ENCODE assay signal across 11 cellular contexts in genomic region chr6:28808383-28808782, GRCh38.
A peak's percentile ranks its signal among the peaks of the same experiment; 100 is the strongest.
DNase-seq lines count a peak whose midpoint lies in the region; ATAC-seq, FAIRE-seq and TF ChIP-seq lines count a peak whose summit lies in the region.
"Had no signal": no experiment of that assay in that cellular context is flagged by ENCODE, and none has a peak within 500 bp of the region (broad histone marks: within the 10 kb centered on the region; RNA-seq: fewer than 3 reads in every experiment).

No MANE protein-coding gene starts in this region.

- H3K4me2 ChIP-seq in GM23248 (ENCODE audit: unreplicated experiment), result peak overlapping the region; percentile 94
- H3K4me2 ChIP-seq in K562 (ENCODE audit: insufficient read depth, low read length), result peak overlapping the region; percentile 86
- H3K4me2 ChIP-seq in neural progenitor cell, result peak overlapping the region; percentile 80

- peak overlapping the region; percentile 73 for H3K4me3 ChIP-seq in GM23248
- peak overlapping the region; percentile 52 for H3K4me3 ChIP-seq in K562
- peak overlapping the region; percentile 54 for H3K4me3 ChIP-seq in neural progenitor cell
- H3K4me3 ChIP-seq: suprapubic skin had no signal

- H3K4me1 Mint-ChIP-seq in neural progenitor cell, result peaks cover 22% of the 10 kb centered on the region

- H3K27ac Mint-ChIP-seq in neural progenitor cell, result no peak overlapping the region

- CTCF ChIA-PET in K562 (lab: Yijun Ruan, JAX; ENCODE audit: low intra/inter-chr PET ratio), result no interaction called here

- H3K27ac ChIP-seq in GM23248 (no peak overlapping the region), K562 (ENCODE audit: extremely low read depth, low read depth, low read length) (peak overlapping the region; percentile 25), neural progenitor cell (no peak overlapping the region)
- H3K27ac ChIP-seq: suprapubic skin had no signal

- no peak for FAIRE-seq in K562 (lab: Jason Lieb, UNC)

- TF ChIP-seq POLR2A in K562 (conservative IDR thresholded peaks at IDR 0.05), result no peak

- no peaks in the 10 kb centered on the region for H3K9me1 ChIP-seq in K562 (ENCODE audit: control insufficient read depth, insufficient read depth, low read length)

- no peak for DNase-seq in GM23248
- DNase-seq in NCI-H69 (lab: John Stamatoyannopoulos, UW), result peak; percentile 16
- DNase-seq in K562 (ENCODE audit: extremely low read depth in 1 of 4, low spot score in 3 of 4), result peak in 1 of 4 experiments; percentile 68
- DNase-seq in neural progenitor cell (ENCODE audit: low spot score), result no peak
- DNase-seq in NCI-H2029 treated with DMSO at 0.1 percent for 48 hours (lab: John Stamatoyannopoulos, UW), result no peak
- no peak for DNase-seq in epidermal melanocyte (ENCODE audit: insufficient read length, low spot score)
- DNase-seq: effector CD8-positive, alpha-beta T cell; NCI-H1436 had no signal

- peaks cover 75% of the 10 kb centered on the region for H3K27me3 Mint-ChIP-seq in neural progenitor cell (ENCODE audit: insufficient read depth, low read depth)

- in situ Hi-C loops in GM23248 (cut with MboI) (no loop called here), K562 (cut with MboI) (no loop called here)

- TF ChIP-seq EP300 in K562 (IDR thresholded peaks at IDR 0.05; ENCODE audit: low read length), result no peak

- H3K9ac ChIP-seq in GM23248 (no peak overlapping the region), K562 (ENCODE audit: insufficient read depth in 1 of 2, low read depth in 2 of 2, low read length in 2 of 2) (peak overlapping the region; percentile 38 to 86), neural progenitor cell (no peak overlapping the region)

- H3K27me3 ChIP-seq in GM23248 (replicated peaks; ENCODE audit: insufficient read depth) (peaks cover 60% of the 10 kb centered on the region), K562 (ENCODE audit: control insufficient read depth in 2 of 2, insufficient read depth in 2 of 2, low read length in 2 of 2) (no peaks in the 10 kb centered on the region), neural progenitor cell (peaks cover 100% of the 10 kb centered on the region)

- 0 out of 2 replicates have a peak, but pooled peaks cover 11% of the 10 kb centered on the region for H3K4me1 ChIP-seq in GM23248 (ENCODE audit: insufficient read depth)
- H3K4me1 ChIP-seq in K562 (replicated peaks in 1 of 2; ENCODE audit: control insufficient read depth in 2 of 2, insufficient read depth in 2 of 2, low read length in 2 of 2), result peaks cover 11 to 12% of the 10 kb centered on the region in 2 experiments; a peak in 4 of 5 replicates
- H3K4me1 ChIP-seq in neural progenitor cell, result peaks cover 8% of the 10 kb centered on the region
- H3K4me1 ChIP-seq: suprapubic skin had no signal

- no peaks in the 10 kb centered on the region for H3K9me3 ChIP-seq in GM23248 (ENCODE audit: low read depth)
- no peaks in the 10 kb centered on the region for H3K9me3 ChIP-seq in K562 (replicated peaks; ENCODE audit: control insufficient read depth, insufficient read depth, low read depth, low read length)
- H3K9me3 ChIP-seq in neural progenitor cell (ENCODE audit: low read depth), result no peaks in the 10 kb centered on the region
- H3K9me3 ChIP-seq: suprapubic skin had no signal

- no peaks in the 10 kb centered on the region for H3K36me3 Mint-ChIP-seq in neural progenitor cell

- ATAC-seq in K562 (peak; percentile 43), HG02840 (IDR thresholded peaks at IDR 0.05; ENCODE audit: low FRiP score, unreplicated experiment) (no peak), GM21528 (IDR thresholded peaks at IDR 0.05; ENCODE audit: low FRiP score, unreplicated experiment) (no peak)

- POLR2A ChIA-PET in K562 (lab: Yijun Ruan, JAX), result interaction anchor here (0.6 to 2.2 kb wide), 6 partner anchors 9 to 1227 kb away, joined by 3 to 13 read pairs (median 6); no protein-coding TSS in a partner anchor

- H3F3A ChIP-seq in GM23248 (ENCODE audit: insufficient read depth), result no peaks in the 10 kb centered on the region
- H3F3A ChIP-seq in neural progenitor cell (ENCODE audit: low read depth), result peaks cover 7% of the 10 kb centered on the region

- BruUV-seq in K562 (replicated peaks; lab: Mats Ljungman, UMichigan), result no TSS peak

- H3K9me3 Mint-ChIP-seq in neural progenitor cell, result peaks cover 15% of the 10 kb centered on the region

- peak overlapping the region; percentile 74 for H3K4me3 Mint-ChIP-seq in neural progenitor cell

- no peaks in the 10 kb centered on the region for H3K36me3 ChIP-seq in GM23248 (ENCODE audit: low read depth)
- H3K36me3 ChIP-seq in K562 (ENCODE audit: control insufficient read depth, insufficient read depth, low read length), result no peaks in the 10 kb centered on the region
- H3K36me3 ChIP-seq in neural progenitor cell, result no peaks in the 10 kb centered on the region
- H3K36me3 ChIP-seq: suprapubic skin had no signal

- no peak for TF ChIP-seq RAD21 in K562 (CRISPR knock-in tag; conservative IDR thresholded peaks at IDR 0.05 in 1 of 2, IDR thresholded peaks at IDR 0.05 in 1 of 2)

- H3K9me2 ChIP-seq in GM23248 (ENCODE audit: insufficient read depth), result no peaks in the 10 kb centered on the region

- H2AFZ ChIP-seq in GM23248 (peak overlapping the region; percentile 67), K562 (ENCODE audit: low read depth, low read length) (peak overlapping the region; percentile 77), neural progenitor cell (replicated peaks) (no peak overlapping the region)

- intact Hi-C loops in K562 (cut with micrococcal nuclease), result loop anchor here (2.0 kb wide), 1 partner anchor 30 kb away; no protein-coding TSS in a partner anchor

- TF ChIP-seq CTCF in K562 (IDR thresholded peaks at IDR 0.05 in 2 of 3, conservative IDR thresholded peaks at IDR 0.05 in 1 of 3; ENCODE audit: insufficient read depth in 2 of 3, low read depth in 1 of 3, low read length in 3 of 3) (no peak), neural progenitor cell (IDR thresholded peaks at IDR 0.05) (no peak)

- H4K20me1 ChIP-seq in GM23248 (ENCODE audit: insufficient read depth), result no peaks in the 10 kb centered on the region
- H4K20me1 ChIP-seq in K562 (replicated peaks; ENCODE audit: control insufficient read depth, insufficient read depth, low read length), result no peaks in the 10 kb centered on the region
- peaks cover 53% of the 10 kb centered on the region for H4K20me1 ChIP-seq in neural progenitor cell (ENCODE audit: low read depth)

- 13% methylated on average over 13 of the region's 13 CpGs for WGBS in GM23248 (ENCODE audit: low coverage in 1 of 2, low lambda C conversion rate in 2 of 2, missing lambda C conversion rate in 2 of 2), 2 experiments
- WGBS in K562 (ENCODE audit: insufficient coverage, low coverage, missing lambda C conversion rate), result 3% methylated on average over 13 of the region's 13 CpGs

- no peaks in the 10 kb centered on the region for H3K79me2 ChIP-seq in GM23248 (ENCODE audit: insufficient read depth)
- no peaks in the 10 kb centered on the region for H3K79me2 ChIP-seq in K562 (ENCODE audit: control insufficient read depth, insufficient read depth, low read length)
- H3K79me2 ChIP-seq in neural progenitor cell (ENCODE audit: low read depth), result no peaks in the 10 kb centered on the region

TF ChIP-seq in K562, 482 proteins besides CTCF, POLR2A, EP300 and RAD21 (continues in another document):
- no peak for TF ChIP-seq TSHZ1 (CRISPR knock-in tag; IDR thresholded peaks at IDR 0.05)
- no peak for TF ChIP-seq CEBPG (CRISPR knock-in tag; IDR thresholded peaks at IDR 0.05)
- no peak for TF ChIP-seq CEBPG (tag; conservative IDR thresholded peaks at IDR 0.05 in 1 of 2, IDR thresholded peaks at IDR 0.05 in 1 of 2)
- no peak for TF ChIP-seq HSF4 (CRISPR knock-in tag; IDR thresholded peaks at IDR 0.05; ENCODE audit: borderline replicate concordance)
- TF ChIP-seq NR2C1 (IDR thresholded peaks at IDR 0.05), result no peak
- no peak for TF ChIP-seq NR2C1 (tag; IDR thresholded peaks at IDR 0.05)
- peak; percentile 39 for TF ChIP-seq KDM5B (IDR thresholded peaks at IDR 0.05; ENCODE audit: insufficient replicate concordance, low read depth, low read length)
- no peak for TF ChIP-seq NEUROD1 (IDR thresholded peaks at IDR 0.05; ENCODE audit: borderline replicate concordance, low read depth, low read length, partially characterized antibody)
- no peak for TF ChIP-seq TCF3 (CRISPR knock-in tag; IDR thresholded peaks at IDR 0.05)
- TF ChIP-seq C11orf30 (IDR thresholded peaks at IDR 0.05; ENCODE audit: low read depth), result peak; percentile 21; the same call in 1 of the 2 replicates
- no peak for TF ChIP-seq ZNF512 (tag; IDR thresholded peaks at IDR 0.05)

Comparison
In these comparisons a context has a peak if more than half of its experiments do, and no peak if none do; other contexts are left out.
1. H3K9ac ChIP-seq: peak in K562 (2 of 2); none in GM23248 (single experiment) and neural progenitor cell (single experiment).
2. Peak in every context shown above with its lines, with median percentiles within 50 percentile points of each other: H3K4me2 ChIP-seq and H3K4me3 ChIP-seq.